Comparison of ENCODE assay signal across 8 cellular contexts in genomic region chr18:35467624-35468016, GRCh38. TPM values are rescaled to one million over a fixed set of nuclear protein-coding genes. Genes with fewer than 3 reads are reported as not detected.
DNase-seq lines count a peak whose midpoint lies in the region; ATAC-seq and TF ChIP-seq lines count a peak whose summit lies in the region.

No MANE protein-coding gene starts in this region.

- no peaks in the 10 kb centered on the region for H3K36me3 Mint-ChIP-seq in natural killer cell

- no peaks in the 10 kb centered on the region for H3K9me3 ChIP-seq in OCI-LY3 (ENCODE audit: insufficient read depth, low read length)

- H3K27ac Mint-ChIP-seq in natural killer cell: no peak overlapping the region

- no peak overlapping the region for H2AFZ ChIP-seq in OCI-LY3 (ENCODE audit: low read depth, low read length)

- TF ChIP-seq CTCF in OCI-LY3 (IDR thresholded peaks at IDR 0.05; ENCODE audit: low read depth, low read length) (no peak), natural killer cell (IDR thresholded peaks at IDR 0.05) (no peak)

- no peaks in the 10 kb centered on the region for H4K20me1 ChIP-seq in OCI-LY3 (ENCODE audit: insufficient read depth, low read length)

- H3K27me3 Mint-ChIP-seq in natural killer cell (ENCODE audit: low read depth in 2 of 2): no peaks in the 10 kb centered on the region

- no peak overlapping the region for H3K4me3 Mint-ChIP-seq in natural killer cell

- no peaks in the 10 kb centered on the region for H3K27me3 ChIP-seq in OCI-LY3 (ENCODE audit: low read depth, low read length)

- H3K4me1 ChIP-seq in OCI-LY3 (ENCODE audit: low read length): peaks cover 20% of the 10 kb centered on the region

- H3K9ac ChIP-seq in OCI-LY3 (ENCODE audit: low read length): no peak overlapping the region

- H3K79me2 ChIP-seq in OCI-LY3 (ENCODE audit: low read length): no peaks in the 10 kb centered on the region

- no peaks in the 10 kb centered on the region for H3K36me3 ChIP-seq in OCI-LY3 (replicated peaks; ENCODE audit: low read depth, low read length)

- H3K4me3 ChIP-seq in OCI-LY3 (ENCODE audit: low read length): no peak overlapping the region

- intact Hi-C loops in natural killer cell (cut with micrococcal nuclease): no loop called here

- peak overlapping the region; percentile 20 for H3K4me2 ChIP-seq in OCI-LY3 (ENCODE audit: low read length)

- ATAC-seq in GM19438 (IDR thresholded peaks at IDR 0.05; ENCODE audit: low read depth, unreplicated experiment) (peak; percentile 86), HG03097 (IDR thresholded peaks at IDR 0.05; ENCODE audit: low FRiP score, unreplicated experiment) (peak; percentile 77), natural killer cell (no peak)
- ATAC-seq in activated CD4-positive, CD25-positive, alpha-beta regulatory T cell treated with anti-CD3 and anti-CD28 coated beads, Interleukin-2, amount 50 U/mL, for 24 hours: no peak

- H3K9me3 Mint-ChIP-seq in natural killer cell: no peaks in the 10 kb centered on the region

- H3K4me1 Mint-ChIP-seq in natural killer cell: no peaks in the 10 kb centered on the region

- DNase-seq in DMS153 (lab: John Stamatoyannopoulos, UW): peak; percentile 27
- no peak for DNase-seq in natural killer cell
- no peak for DNase-seq in stimulated activated CD4-positive, alpha-beta T cell treated with anti-CD3 and anti-CD28 coated beads, Interleukin-2, amount 100 ng/mL, for 24 hours
- DNase-seq in NCI-H146 (lab: John Stamatoyannopoulos, UW): no peak

- H3K27ac ChIP-seq in OCI-LY3 (ENCODE audit: low read length): no peak overlapping the region

RNA-seq across cellular contexts. Expression of gene INO80C, which starts 30.1 kb away (rescaled TPM):
- 10 to 100 TPM; 17.6 to 19.5 (median 19.2) TPM for total RNA-seq in natural killer cell

Comparison
In these comparisons a context has a peak if more than half of its experiments do, and no peak if none do; other contexts are left out.
1. ATAC-seq: peak in GM19438 (single experiment) and HG03097 (single experiment); none in activated CD4-positive, CD25-positive, alpha-beta regulatory T cell treated with anti-CD3 and anti-CD28 coated beads, Interleukin-2, amount 50 U/mL, for 24 hours (0 of 2) and natural killer cell (0 of 3).